34 cellular contexts compared by ENCODE assay signal in genomic region chr16:82542714-82543113, GRCh38.
"Had no signal": no experiment of that assay in that cellular context is flagged by ENCODE, and none has a peak within 500 bp of the region (broad histone marks: within the 10 kb centered on the region; RNA-seq: fewer than 3 reads in every experiment).

No MANE protein-coding gene starts in this region.

- DNase-seq: activated B cell treated with CpG ODN at 0.5 μM for 24 hours; activated CD4-positive, alpha-beta memory T cell treated with anti-CD3 and anti-CD28 coated beads for 36 hours; activated CD4-positive, alpha-beta T cell treated with anti-CD3 and anti-CD28 coated beads for 4 hours; activated CD4-positive, alpha-beta T cell treated with anti-CD3 and anti-CD28 coated beads, Interleukin-2, amount 10 ng/mL, durations not matched to agents 24 days and 14 days; activated CD4-positive, alpha-beta T cell treated with anti-CD3 and anti-CD28 coated beads, Interleukin-2, amount 50 U/mL, for 1 hour; activated CD4-positive, alpha-beta T cell treated with anti-CD3 and anti-CD28 coated beads, Interleukin-2, amount 50 U/mL, for 4 hours; activated CD4-positive, CD25-positive, alpha-beta regulatory T cell treated with anti-CD3 and anti-CD28 coated beads, Interleukin-2, amount 50 U/mL, for 72 hours; activated CD8-positive, alpha-beta memory T cell treated with anti-CD3 and anti-CD28 coated beads, Interleukin-2, amount 50 U/mL, for 4 hours; activated CD8-positive, alpha-beta T cell treated with anti-CD3 and anti-CD28 coated beads for 36 hours; activated effector memory CD4-positive, alpha-beta T cell treated with Interleukin-2 at 50 U/mL for 16 hours; activated gamma-delta T cell; activated naive CD4-positive, alpha-beta T cell treated with anti-CD3 and anti-CD28 coated beads, Interleukin-2, amount 10 ng/mL, durations not matched to agents 7 days and 5 days; activated naive CD4-positive, alpha-beta T cell treated with Interleukin-2 at 50 U/mL for 16 hours; activated naive CD8-positive, alpha-beta T cell treated with anti-CD3 and anti-CD28 coated beads, Interleukin-2, amount 10 ng/mL, durations not matched to agents 7 days and 5 days; activated naive CD8-positive, alpha-beta T cell treated with anti-CD3 and anti-CD28 coated beads, Interleukin-2, amount 50 U/mL, for 24 hours; activated T-cell treated with anti-CD3 and anti-CD28 coated beads for 4 hours; activated T-cell treated with anti-CD3 and anti-CD28 coated beads, Interleukin-2, amount 50 U/mL, for 1 hour; activated T-cell treated with anti-CD3 and anti-CD28 coated beads, Interleukin-2, amount 50 U/mL, for 48 hours; amygdala; anterior cingulate cortex; caudate nucleus; cerebellar nuclear complex; T-helper 2 cell; T-helper 9 cell had no signal

- ATAC-seq: activated CD8-positive, alpha-beta T cell treated with anti-CD3 and anti-CD28 coated beads for 36 hours; activated naive CD8-positive, alpha-beta T cell treated with anti-CD3 and anti-CD28 coated beads, Interleukin-2, amount 50 U/mL, for 24 hours had no signal

- H3K4me1 Mint-ChIP-seq: activated B cell treated with CpG ODN at 0.5 μM for 24 hours; activated CD4-positive, alpha-beta T cell treated with anti-CD3 and anti-CD28 coated beads, Interleukin-2, amount 10 ng/mL, durations not matched to agents 24 days and 14 days; activated naive CD4-positive, alpha-beta T cell treated with anti-CD3 and anti-CD28 coated beads, Interleukin-2, amount 10 ng/mL, durations not matched to agents 7 days and 5 days; activated naive CD4-positive, alpha-beta T cell treated with anti-CD3 and anti-CD28 coated beads, Interleukin-2, amount 50 U/mL, for 24 hours; activated naive CD8-positive, alpha-beta T cell treated with anti-CD3 and anti-CD28 coated beads, Interleukin-2, amount 10 ng/mL, durations not matched to agents 7 days and 5 days; activated naive CD8-positive, alpha-beta T cell treated with anti-CD3 and anti-CD28 coated beads, Interleukin-2, amount 50 U/mL, for 24 hours; central memory CD8-positive, alpha-beta T cell had no signal

- H3K4me3 Mint-ChIP-seq: activated B cell treated with CpG ODN at 0.5 μM for 24 hours; activated CD4-positive, alpha-beta memory T cell treated with anti-CD3 and anti-CD28 coated beads for 36 hours; activated CD4-positive, alpha-beta T cell treated with anti-CD3 and anti-CD28 coated beads, Interleukin-2, amount 10 ng/mL, durations not matched to agents 24 days and 14 days; activated CD8-positive, alpha-beta T cell treated with anti-CD3 and anti-CD28 coated beads for 36 hours; activated naive CD4-positive, alpha-beta T cell treated with anti-CD3 and anti-CD28 coated beads, Interleukin-2, amount 10 ng/mL, durations not matched to agents 7 days and 5 days; activated naive CD4-positive, alpha-beta T cell treated with anti-CD3 and anti-CD28 coated beads, Interleukin-2, amount 50 U/mL, for 24 hours; activated naive CD8-positive, alpha-beta T cell; activated naive CD8-positive, alpha-beta T cell treated with anti-CD3 and anti-CD28 coated beads, Interleukin-2, amount 10 ng/mL, durations not matched to agents 7 days and 5 days; activated naive CD8-positive, alpha-beta T cell treated with anti-CD3 and anti-CD28 coated beads, Interleukin-2, amount 50 U/mL, for 24 hours; brain; central memory CD8-positive, alpha-beta T cell; T-helper 1 cell treated with Interleukin-12 subunit alpha and Interleukin-12 subunit beta and Interleukin-4 antibody, amounts not matched to agents 30 μg/mL and 1 μg/mL, for 36 hours; T-helper 2 cell treated with Interferon-gamma antibody and Interleukin-4, amounts not matched to agents 5 μg/mL and 100 μg/mL, for 36 hours had no signal

- H3K27me3 ChIP-seq: ascending aorta had no signal

- H3K27ac Mint-ChIP-seq: activated B cell treated with CpG ODN at 0.5 μM for 24 hours; activated CD4-positive, alpha-beta memory T cell treated with anti-CD3 and anti-CD28 coated beads for 36 hours; activated CD4-positive, alpha-beta T cell treated with anti-CD3 and anti-CD28 coated beads, Interleukin-2, amount 10 ng/mL, durations not matched to agents 24 days and 14 days; activated CD8-positive, alpha-beta T cell treated with anti-CD3 and anti-CD28 coated beads for 36 hours; activated naive CD4-positive, alpha-beta T cell treated with anti-CD3 and anti-CD28 coated beads, Interleukin-2, amount 10 ng/mL, durations not matched to agents 7 days and 5 days; activated naive CD4-positive, alpha-beta T cell treated with anti-CD3 and anti-CD28 coated beads, Interleukin-2, amount 50 U/mL, for 24 hours; activated naive CD8-positive, alpha-beta T cell; activated naive CD8-positive, alpha-beta T cell treated with anti-CD3 and anti-CD28 coated beads, Interleukin-2, amount 10 ng/mL, durations not matched to agents 7 days and 5 days; activated naive CD8-positive, alpha-beta T cell treated with anti-CD3 and anti-CD28 coated beads, Interleukin-2, amount 50 U/mL, for 24 hours; activated T-helper 2 cell treated with anti-CD3 and anti-CD28 coated beads, Interferon-gamma antibody, Interleukin-2, Interleukin-4, amounts not matched to agents 10 μg/mL and 5 μg/mL and 100 μg/mL, durations not matched to agents 14 hours and 24 hours and 36 hours; brain; T-helper 1 cell treated with Interleukin-12 subunit alpha and Interleukin-12 subunit beta and Interleukin-4 antibody, amounts not matched to agents 30 μg/mL and 1 μg/mL, for 36 hours; T-helper 2 cell treated with Interferon-gamma antibody and Interleukin-4, amounts not matched to agents 5 μg/mL and 100 μg/mL, for 36 hours had no signal

- H3K9me3 Mint-ChIP-seq: activated B cell treated with CpG ODN at 0.5 μM for 24 hours; activated CD4-positive, alpha-beta memory T cell treated with anti-CD3 and anti-CD28 coated beads for 36 hours; activated CD4-positive, alpha-beta T cell treated with anti-CD3 and anti-CD28 coated beads, Interleukin-2, amount 10 ng/mL, durations not matched to agents 24 days and 14 days; activated CD8-positive, alpha-beta T cell treated with anti-CD3 and anti-CD28 coated beads for 36 hours; activated naive CD8-positive, alpha-beta T cell treated with anti-CD3 and anti-CD28 coated beads, Interleukin-2, amount 10 ng/mL, durations not matched to agents 7 days and 5 days; activated T-helper 2 cell treated with anti-CD3 and anti-CD28 coated beads, Interferon-gamma antibody, Interleukin-2, Interleukin-4, amounts not matched to agents 10 μg/mL and 5 μg/mL and 100 μg/mL, durations not matched to agents 14 hours and 24 hours and 36 hours; central memory CD8-positive, alpha-beta T cell; T-helper 2 cell treated with Interferon-gamma antibody and Interleukin-4, amounts not matched to agents 5 μg/mL and 100 μg/mL, for 36 hours had no signal

- H3K4me3 ChIP-seq: ascending aorta, cardiac muscle cell had no signal

- H3K27ac ChIP-seq: ascending aorta, cardiac muscle cell, VCaP had no signal

- H3K27me3 Mint-ChIP-seq: activated CD4-positive, alpha-beta T cell treated with anti-CD3 and anti-CD28 coated beads, Interleukin-2, amount 10 ng/mL, durations not matched to agents 24 days and 14 days; activated naive CD4-positive, alpha-beta T cell treated with anti-CD3 and anti-CD28 coated beads, Interleukin-2, amount 10 ng/mL, durations not matched to agents 7 days and 5 days; activated naive CD8-positive, alpha-beta T cell treated with anti-CD3 and anti-CD28 coated beads, Interleukin-2, amount 10 ng/mL, durations not matched to agents 7 days and 5 days had no signal

- H3K36me3 Mint-ChIP-seq: activated CD4-positive, alpha-beta memory T cell treated with anti-CD3 and anti-CD28 coated beads for 36 hours; activated naive CD4-positive, alpha-beta T cell treated with anti-CD3 and anti-CD28 coated beads, Interleukin-2, amount 10 ng/mL, durations not matched to agents 7 days and 5 days; activated naive CD4-positive, alpha-beta T cell treated with anti-CD3 and anti-CD28 coated beads, Interleukin-2, amount 50 U/mL, for 24 hours; activated naive CD8-positive, alpha-beta T cell; activated naive CD8-positive, alpha-beta T cell treated with anti-CD3 and anti-CD28 coated beads, Interleukin-2, amount 10 ng/mL, durations not matched to agents 7 days and 5 days; brain had no signal

- H3K36me3 ChIP-seq: ascending aorta, cardiac muscle cell had no signal

- H3K9me3 ChIP-seq: ascending aorta had no signal

- H3K4me1 ChIP-seq: ascending aorta had no signal
